Comparison of ENCODE assay signal across 9 cellular contexts in genomic region chr21:32520885-32521735, GRCh38.
DNase-seq lines count a peak whose midpoint lies in the region; ATAC-seq and TF ChIP-seq lines count a peak whose summit lies in the region.
"Had no signal": no experiment of that assay in that cellular context is flagged by ENCODE, and none has a peak within 500 bp of the region (broad histone marks: within the 10 kb centered on the region; RNA-seq: fewer than 3 reads in every experiment).

No MANE protein-coding gene starts in this region.

- no peaks in the 10 kb centered on the region for H3K27me3 Mint-ChIP-seq in chondrocyte (ENCODE audit: low read depth)

- H3K9me3 ChIP-seq in RWPE2 (ENCODE audit: severe bottlenecking) (no peaks in the 10 kb centered on the region), parathyroid adenoma (ENCODE audit: control insufficient read depth, low read length) (no peaks in the 10 kb centered on the region)

- peak; percentile 48 for ATAC-seq in RWPE2 (ENCODE audit: low read depth)
- no peak for ATAC-seq in HG03025 (IDR thresholded peaks at IDR 0.05; ENCODE audit: low FRiP score, unreplicated experiment)
- ATAC-seq: HCT116 had no signal

- DNase-seq in GM04503 (ENCODE audit: low read depth) (peak; percentile 94), RWPE2 (ENCODE audit: low spot score) (no peak), fibroblast of gingiva (ENCODE audit: low read depth) (peak; percentile 93), chondrocyte (ENCODE audit: low spot score) (no peak), GM19238 (ENCODE audit: insufficient read length, low spot score) (no peak), NCI-H2107 treated with DMSO at 0.1 percent for 48 hours (lab: John Stamatoyannopoulos, UW; ENCODE audit: unreplicated experiment) (no peak)

- H3K27me3 ChIP-seq in RWPE2 (ENCODE audit: insufficient read depth, poor library complexity, severe bottlenecking) (no peaks in the 10 kb centered on the region), parathyroid adenoma (ENCODE audit: control insufficient read depth, insufficient read depth, low read length) (no peaks in the 10 kb centered on the region)

- H3K4me2 ChIP-seq in parathyroid adenoma (ENCODE audit: low read length) = no peak overlapping the region

- no peaks in the 10 kb centered on the region for H3K79me2 ChIP-seq in parathyroid adenoma

- H3K27ac ChIP-seq in RWPE2 (ENCODE audit: poor library complexity, severe bottlenecking) = peak overlapping the region; percentile 2
- peak overlapping the region; percentile 48 for H3K27ac ChIP-seq in parathyroid adenoma

- TF ChIP-seq CTCF in RWPE2 (IDR thresholded peaks at IDR 0.05; ENCODE audit: poor library complexity, severe bottlenecking) (no peak), parathyroid adenoma (IDR thresholded peaks at IDR 0.05) (no peak), chondrocyte (IDR thresholded peaks at IDR 0.05) (no peak)

- H3K4me3 Mint-ChIP-seq in chondrocyte (ENCODE audit: unreplicated experiment) = no peak overlapping the region

- H2AFZ ChIP-seq in parathyroid adenoma = no peak overlapping the region

- peaks cover 23% of the 10 kb centered on the region for H3K4me1 ChIP-seq in RWPE2 (ENCODE audit: insufficient read depth, poor library complexity, severe bottlenecking)
- H3K4me1 ChIP-seq in parathyroid adenoma = peaks cover 7% of the 10 kb centered on the region

- H3K9me3 Mint-ChIP-seq in chondrocyte (ENCODE audit: low read depth) = no peaks in the 10 kb centered on the region

- H3K36me3 Mint-ChIP-seq in chondrocyte (ENCODE audit: low read depth) = no peaks in the 10 kb centered on the region

- peaks cover 35% of the 10 kb centered on the region for H3K4me1 Mint-ChIP-seq in chondrocyte (ENCODE audit: low read depth)

- H3K4me3 ChIP-seq in RWPE2 (ENCODE audit: severe bottlenecking) (no peak overlapping the region), parathyroid adenoma (ENCODE audit: low read depth, low read length) (no peak overlapping the region)

- no peak overlapping the region for H3K9ac ChIP-seq in parathyroid adenoma

- no peak overlapping the region for H3K27ac Mint-ChIP-seq in chondrocyte (ENCODE audit: unreplicated experiment)

- no peaks in the 10 kb centered on the region for H3K36me3 ChIP-seq in RWPE2 (ENCODE audit: low read depth)
- no peaks in the 10 kb centered on the region for H3K36me3 ChIP-seq in parathyroid adenoma (ENCODE audit: control insufficient read depth, insufficient read depth, low read length)

Comparison
In these comparisons a context has a peak if more than half of its experiments do, and no peak if none do; other contexts are left out.
1. DNase-seq: peak in GM04503 (single experiment) and fibroblast of gingiva (single experiment); none in RWPE2 (single experiment), chondrocyte (single experiment), GM19238 (single experiment) and NCI-H2107 treated with DMSO at 0.1 percent for 48 hours (single experiment).